ENCODE assay signal across 1 cellular context in genomic region chr5:173866249-173867172, GRCh38.
TF ChIP-seq lines count a peak whose summit lies in the region.

No MANE protein-coding gene starts in this region.

TF ChIP-seq in HepG2, 621 proteins besides CTCF, POLR2A, EP300 and RAD21 (continued from another document):
- no peak for TF ChIP-seq KAT7 (CRISPR knock-in tag; IDR thresholded peaks at IDR 0.05; ENCODE audit: borderline replicate concordance)
- no peak for TF ChIP-seq DPF2 (CRISPR knock-in tag; IDR thresholded peaks at IDR 0.05; ENCODE audit: borderline replicate concordance, low read depth)
